In the genomic region with DNA sequence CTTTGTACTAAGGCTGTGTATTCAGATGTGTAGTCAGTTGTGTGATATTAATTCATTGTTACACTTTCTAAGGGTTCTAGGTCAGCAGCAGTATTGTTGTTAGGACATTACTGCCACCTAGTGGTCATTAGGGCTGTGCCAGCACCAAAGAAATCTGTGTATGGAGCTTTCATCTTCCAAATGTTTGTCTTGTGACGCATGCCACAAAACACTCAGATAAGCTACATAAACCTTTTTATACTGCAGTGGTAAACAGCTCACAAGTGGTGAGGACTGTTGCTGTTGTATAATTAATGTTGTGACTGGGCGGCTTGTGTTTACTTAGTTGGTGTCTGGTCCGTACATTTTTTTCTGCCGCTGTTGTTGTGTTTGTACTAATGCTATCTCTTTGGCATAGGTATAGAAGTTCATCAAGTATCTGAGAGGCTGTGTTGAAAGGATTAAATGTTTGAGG, we compare ENCODE assay signal across 8 cellular contexts. TPM values are rescaled to one million over a fixed set of nuclear protein-coding genes. Genes with fewer than 3 reads are reported as not detected.
DNase-seq lines count a peak whose midpoint lies in the region; ATAC-seq and TF ChIP-seq lines count a peak whose summit lies in the region.

No MANE protein-coding gene starts in this region.

- TF ChIP-seq CTCF in foreskin keratinocyte (conservative IDR thresholded peaks at IDR 0.05) (peak; percentile 98), osteocyte (IDR thresholded peaks at IDR 0.05) (peak; percentile 96)

- H3K4me1 Mint-ChIP-seq in osteocyte (ENCODE audit: unreplicated experiment): peaks cover 13% of the 10 kb centered on the region

- in situ Hi-C loops in Caki2 (cut with HindIII; ENCODE audit: low pct_unique_long_range_greater_than_20kb, low sequenced_read_pairs): no loop called here

- no peaks in the 10 kb centered on the region for H3K9me3 Mint-ChIP-seq in osteocyte (ENCODE audit: unreplicated experiment)

- H3K27me3 Mint-ChIP-seq in osteocyte (ENCODE audit: unreplicated experiment): no peaks in the 10 kb centered on the region

- H3K27ac ChIP-seq in foreskin keratinocyte: no peak overlapping the region

- no peak overlapping the region for H3K27ac Mint-ChIP-seq in osteocyte (ENCODE audit: unreplicated experiment)

- H3K4me3 ChIP-seq in Jurkat, Clone E6-1 (ENCODE audit: low read length): no peak overlapping the region

- ATAC-seq in GM19463 (IDR thresholded peaks at IDR 0.05; ENCODE audit: unreplicated experiment): peak; percentile 44
- peak; percentile 90 for ATAC-seq in foreskin keratinocyte
- ATAC-seq in HG03095 (IDR thresholded peaks at IDR 0.05; ENCODE audit: unreplicated experiment): no peak

- H3K4me1 ChIP-seq in foreskin keratinocyte: no peaks in the 10 kb centered on the region

- DNase-seq in Caki2 (ENCODE audit: low read depth): peak; percentile 64
- DNase-seq in Jurkat, Clone E6-1 (ENCODE audit: low read depth, low spot score): peak; percentile 87
- DNase-seq in RPMI8226: peak; percentile 65
- peak; percentile 83 for DNase-seq in activated effector memory CD4-positive, alpha-beta T cell treated with anti-CD3 and anti-CD28 coated beads, Interleukin-2, amount 50 U/mL, for 16 hours
- DNase-seq in foreskin keratinocyte: peak; percentile 55 to 77
- no peak for DNase-seq in osteocyte (ENCODE audit: extremely low spot score, unreplicated experiment)

- H3K4me3 Mint-ChIP-seq in osteocyte (ENCODE audit: unreplicated experiment): peak overlapping the region; percentile 24

- H3K27me3 ChIP-seq in foreskin keratinocyte: no peaks in the 10 kb centered on the region

- no peaks in the 10 kb centered on the region for H3K36me3 Mint-ChIP-seq in osteocyte (ENCODE audit: unreplicated experiment)

RNA-seq across cellular contexts. Expression of a gene that starts 51.7 kb away (rescaled TPM):
- not detected in 2 replicates for total RNA-seq in Caki2 (2014; rRNA removed; shearing (Covaris generic); ENCODE audit: low replicate concordance)
- polyA plus RNA-seq in Jurkat, Clone E6-1 (2012; ENCODE audit: insufficient read depth, insufficient read length): 0.39 TPM
- total RNA-seq in foreskin keratinocyte (16.9 and 24.9 TPM in 2 replicates), osteocyte (0.31 TPM in 1 of 2 replicates, not detected in the other)
- 6.4 and 12.1 TPM in 2 replicates for polyA plus RNA-seq in foreskin keratinocyte

Comparison
In these comparisons a context has a peak if more than half of its experiments do, and no peak if none do; other contexts are left out.
1. RNA of a gene that starts 51.7 kb away (total RNA-seq): 16.9 to 24.9 TPM in foreskin keratinocyte; 0.31 TPM in osteocyte and not detected in Caki2; every median in the first group is over 10 times any median in the second.